Comparison of ENCODE assay signal across 8 cellular contexts in the genomic region with DNA sequence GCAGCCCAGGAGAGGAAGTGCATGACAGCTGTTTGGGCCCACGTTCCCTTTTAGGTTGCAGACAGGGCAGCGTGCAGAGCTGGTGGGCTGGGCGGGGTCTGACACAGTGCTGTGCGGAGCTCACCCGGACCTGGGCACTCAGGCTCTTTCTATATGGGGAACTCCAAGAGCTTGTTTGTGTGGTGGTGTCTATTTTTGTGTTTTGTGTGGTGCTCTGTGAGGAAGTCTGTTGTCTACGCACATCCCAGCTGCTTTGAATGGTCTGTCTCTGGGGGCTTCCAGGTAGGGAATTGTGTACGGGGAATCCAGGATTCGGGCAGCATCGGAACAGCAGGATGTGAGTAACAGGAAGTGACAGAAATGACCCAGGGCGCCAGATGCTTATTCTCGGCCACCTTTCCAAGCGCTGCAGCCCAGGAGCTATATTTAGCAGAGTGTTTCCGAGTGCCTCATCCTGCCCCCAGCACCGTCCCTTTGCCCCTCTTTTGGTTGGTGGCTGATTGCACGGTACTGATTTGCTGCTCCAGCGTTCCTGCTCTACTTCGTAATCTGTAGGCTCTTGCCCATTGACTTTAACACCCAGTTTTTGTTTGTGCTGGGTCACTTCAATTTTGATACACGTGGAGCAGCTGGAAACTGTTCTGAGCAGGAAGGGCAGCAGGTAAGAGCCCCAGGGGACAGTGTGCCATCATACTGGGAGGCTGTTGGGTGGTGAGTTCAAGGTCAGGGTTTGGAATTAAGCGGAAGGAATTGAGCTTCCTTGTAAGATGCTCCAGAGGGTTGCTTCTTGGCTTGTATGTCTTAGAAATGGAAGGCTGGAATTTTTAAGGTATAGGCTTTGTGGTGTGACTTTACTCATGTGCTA.
A peak's percentile ranks its signal among the peaks of the same experiment; 100 is the strongest.
DNase-seq lines count a peak whose midpoint lies in the region; ATAC-seq, FAIRE-seq and TF ChIP-seq lines count a peak whose summit lies in the region.

No MANE protein-coding gene starts in this region.

- peaks cover 59% of the 10 kb centered on the region for H3K36me3 Mint-ChIP-seq in activated T-cell treated with anti-CD3 and anti-CD28 coated beads, Interleukin-2, amount 50 U/mL, for 24 hours (ENCODE audit: low read depth)

- H3K4me3 ChIP-seq in left ventricle myocardium inferior = peak overlapping the region; percentile 64
- H3K4me3 ChIP-seq in small intestine (ENCODE audit: low read depth in 1 of 2, low read length in 2 of 2) = no peak overlapping the region

- H3K9me3 ChIP-seq in left ventricle myocardium inferior (replicated peaks) = no peaks in the 10 kb centered on the region
- H3K9me3 ChIP-seq in small intestine (ENCODE audit: control insufficient read depth, low read depth) = no peaks in the 10 kb centered on the region

- TF ChIP-seq CTCF in left ventricle myocardium inferior (IDR thresholded peaks at IDR 0.05; ENCODE audit: borderline replicate concordance) = no peak

- whole genome bisulfite sequencing in small intestine, 3 donors = 52 to 81% (median 63%) methylated on average over 19 of the region's 19 CpGs

- intact Hi-C loops in left ventricle myocardium inferior (cut with micrococcal nuclease) = no loop called here

- H3K36me3 ChIP-seq in left ventricle myocardium inferior = no peaks in the 10 kb centered on the region
- no peaks in the 10 kb centered on the region for H3K36me3 ChIP-seq in small intestine (ENCODE audit: control insufficient read depth in 2 of 2, insufficient read depth in 2 of 2, low read length in 2 of 2)

- H3K27ac ChIP-seq in left ventricle myocardium inferior (replicated peaks) (peak overlapping the region; percentile 88), small intestine (ENCODE audit: low read depth in 1 of 2, low read length in 1 of 2) (peak overlapping the region in 1 of 2 donors; percentile 63)

- no peaks in the 10 kb centered on the region for H3K27me3 Mint-ChIP-seq in activated T-cell treated with anti-CD3 and anti-CD28 coated beads, Interleukin-2, amount 50 U/mL, for 24 hours

- in situ Hi-C loops in KBM-7 (cut with MboI; ENCODE audit: low pct_unique_long_range_greater_than_20kb, low sequenced_read_pairs) = no loop called here

- H3K9me3 Mint-ChIP-seq in activated T-cell treated with anti-CD3 and anti-CD28 coated beads, Interleukin-2, amount 50 U/mL, for 24 hours = no peaks in the 10 kb centered on the region

- H3K4me1 ChIP-seq in left ventricle myocardium inferior = peaks cover 84% of the 10 kb centered on the region
- H3K4me1 ChIP-seq in small intestine (ENCODE audit: control insufficient read depth in 2 of 2, insufficient read depth in 1 of 2, low read depth in 1 of 2, low read length in 1 of 2) = peaks cover 29 to 43% of the 10 kb centered on the region in 2 donors

- ATAC-seq in HG03135 (IDR thresholded peaks at IDR 0.05; ENCODE audit: unreplicated experiment) = no peak

- FAIRE-seq in small intestine (lab: Jason Lieb, UNC) = no peak

- peak; percentile 50 for DNase-seq in activated gamma-delta T cell treated with Interleukin-2 at 50 U/mL for 16 hours
- no peak for DNase-seq in activated gamma-delta T cell (lab: John Stamatoyannopoulos, UW)
- DNase-seq in KBM-7 = peak; percentile 62
- DNase-seq in activated T-cell treated with anti-CD3 and anti-CD28 coated beads, Interleukin-2, amount 50 U/mL, for 24 hours = peak; percentile 61
- peak; percentile 64 for DNase-seq in left ventricle myocardium inferior
- DNase-seq in stimulated activated naive CD4-positive, alpha-beta T cell treated with Interleukin-2 at 50 U/mL for 16 hours (lab: John Stamatoyannopoulos, UW) = peak; percentile 49
- no peak for DNase-seq in small intestine

- H3K4me1 Mint-ChIP-seq in activated T-cell treated with anti-CD3 and anti-CD28 coated beads, Interleukin-2, amount 50 U/mL, for 24 hours (ENCODE audit: low read depth) = peaks cover 97% of the 10 kb centered on the region

- H3K27me3 ChIP-seq in left ventricle myocardium inferior (ENCODE audit: low read depth) (no peaks in the 10 kb centered on the region), small intestine (ENCODE audit: control insufficient read depth in 2 of 2, insufficient read depth in 2 of 2, low read length in 2 of 2) (no peaks in the 10 kb centered on the region)

- peak overlapping the region; percentile 85 for H3K27ac Mint-ChIP-seq in activated T-cell treated with anti-CD3 and anti-CD28 coated beads, Interleukin-2, amount 50 U/mL, for 24 hours

- peak overlapping the region; percentile 68 for H3K4me3 Mint-ChIP-seq in activated T-cell treated with anti-CD3 and anti-CD28 coated beads, Interleukin-2, amount 50 U/mL, for 24 hours

Comparison
In these comparisons a context has a peak if more than half of its experiments do, and no peak if none do; other contexts are left out.
1. DNase-seq: peak in activated gamma-delta T cell treated with Interleukin-2 at 50 U/mL for 16 hours (single experiment), KBM-7 (single experiment), activated T-cell treated with anti-CD3 and anti-CD28 coated beads, Interleukin-2, amount 50 U/mL, for 24 hours (single experiment), left ventricle myocardium inferior (single experiment) and stimulated activated naive CD4-positive, alpha-beta T cell treated with Interleukin-2 at 50 U/mL for 16 hours (single experiment); none in activated gamma-delta T cell (single experiment) and small intestine (single experiment).